In the genomic region with DNA sequence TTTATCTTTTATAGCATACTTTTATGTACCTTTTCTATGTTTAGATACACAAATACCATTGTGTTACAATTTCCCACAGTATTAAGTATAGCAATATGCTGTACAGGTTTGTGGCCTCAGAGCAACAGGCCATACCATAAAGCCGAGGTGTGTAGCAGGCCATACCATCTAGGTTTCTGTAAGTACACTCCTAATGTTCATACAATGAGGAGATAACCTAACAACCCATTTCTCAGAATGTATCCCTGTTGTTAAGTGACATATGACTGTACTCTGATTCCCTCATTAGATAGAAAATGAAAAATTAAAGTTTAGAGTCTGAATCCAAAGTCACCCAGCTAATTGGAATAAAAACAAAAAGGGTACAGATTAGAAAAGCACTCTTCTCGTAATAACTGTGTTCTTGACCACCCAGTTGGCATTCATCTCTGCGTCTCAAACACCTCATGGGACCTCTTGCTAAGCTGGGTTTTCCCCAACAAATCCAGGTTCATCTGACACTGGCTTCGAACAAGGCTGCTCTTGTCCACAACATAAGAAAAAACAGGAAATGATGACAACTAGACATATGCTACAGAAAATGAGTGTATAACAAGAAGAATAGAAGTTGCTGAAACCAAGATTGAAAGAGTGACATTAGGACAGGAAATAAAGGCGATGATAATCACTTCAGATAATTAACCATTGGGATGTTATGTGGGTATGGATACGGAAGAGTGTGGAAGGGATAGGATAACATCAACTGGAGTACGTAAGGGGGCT, we compare ENCODE assay signal across 9 cellular contexts. TPM values are rescaled to one million over a fixed set of nuclear protein-coding genes. Genes with fewer than 3 reads are reported as not detected.
DNase-seq lines count a peak whose midpoint lies in the region; ATAC-seq, FAIRE-seq and TF ChIP-seq lines count a peak whose summit lies in the region.
"Had no signal": no experiment of that assay in that cellular context is flagged by ENCODE, and none has a peak within 500 bp of the region (broad histone marks: within the 10 kb centered on the region; RNA-seq: fewer than 3 reads in every experiment).

No MANE protein-coding gene starts in this region.

- TF ChIP-seq POLR2A in GM12891 (IDR thresholded peaks at IDR 0.05; ENCODE audit: low read depth, low read length) (no peak), gastrocnemius medialis (IDR thresholded peaks at IDR 0.05) (no peak)

- intact Hi-C loops in gastrocnemius medialis (cut with DNase I; ENCODE audit: low total_unique reads): no loop called here

- WGBS in esophagus, 2 donors: 50% methylated on average over 7 of the region's 7 CpGs

- no peaks in the 10 kb centered on the region for H3K9me3 ChIP-seq in RWPE2 (ENCODE audit: severe bottlenecking)
- H3K9me3 ChIP-seq in esophagus (ENCODE audit: control insufficient read depth in 2 of 2, insufficient read depth in 1 of 2, low read depth in 1 of 2, low read length in 1 of 2): no peaks in the 10 kb centered on the region
- H3K9me3 ChIP-seq in gastrocnemius medialis: no peaks in the 10 kb centered on the region

- in situ Hi-C loops in gastrocnemius medialis (cut with MboI; ENCODE audit: low sequenced_read_pairs in 4 of 4): no loop called here

- FAIRE-seq in GM12891 (lab: Jason Lieb, UNC): peak; percentile 48

- H3K4me1 ChIP-seq in RWPE2 (ENCODE audit: insufficient read depth, poor library complexity, severe bottlenecking): peaks cover 10% of the 10 kb centered on the region
- H3K4me1 ChIP-seq in esophagus (ENCODE audit: control insufficient read depth in 2 of 2, insufficient read depth in 2 of 2, low read length in 1 of 2): no peaks in the 10 kb centered on the region
- H3K4me1 ChIP-seq in gastrocnemius medialis: peaks cover 21 to 25% of the 10 kb centered on the region in 2 donors

- H3K4me3 ChIP-seq in RWPE2 (ENCODE audit: severe bottlenecking) (peak overlapping the region; percentile 66), esophagus (ENCODE audit: low read depth in 1 of 2, low read length in 2 of 2) (peak overlapping the region; percentile 84 to 85), gastrocnemius medialis (peak overlapping the region; percentile 77 to 98 (median 86))

- peaks cover 40% of the 10 kb centered on the region for H3K36me3 ChIP-seq in RWPE2 (ENCODE audit: low read depth)
- peaks cover 9 to 23% of the 10 kb centered on the region in 2 donors for H3K36me3 ChIP-seq in esophagus (ENCODE audit: control insufficient read depth in 2 of 2, insufficient read depth in 2 of 2, low read length in 1 of 2)
- H3K36me3 ChIP-seq in gastrocnemius medialis: peaks cover 0 to 40% of the 10 kb centered on the region in 2 donors

- H3K27me3 ChIP-seq in RWPE2 (ENCODE audit: insufficient read depth, poor library complexity, severe bottlenecking) (no peaks in the 10 kb centered on the region), esophagus (ENCODE audit: control insufficient read depth in 1 of 2, insufficient read depth in 2 of 2, low read length in 2 of 2) (no peaks in the 10 kb centered on the region), gastrocnemius medialis (no peaks in the 10 kb centered on the region)

- no peak for TF ChIP-seq CTCF in RWPE2 (IDR thresholded peaks at IDR 0.05; ENCODE audit: poor library complexity, severe bottlenecking)
- TF ChIP-seq CTCF in gastrocnemius medialis (IDR thresholded peaks at IDR 0.05 in 4 of 5, conservative IDR thresholded peaks at IDR 0.05 in 1 of 5): no peak

- ATAC-seq in RWPE2 (ENCODE audit: low read depth): no peak
- ATAC-seq in gastrocnemius medialis: no peak
- no peak for ATAC-seq in HG03520 (IDR thresholded peaks at IDR 0.05; ENCODE audit: unreplicated experiment)
- ATAC-seq in HG03159 (IDR thresholded peaks at IDR 0.05; ENCODE audit: unreplicated experiment): no peak

- no peak for DNase-seq in GM12891 (ENCODE audit: insufficient read length, low spot score)
- DNase-seq in RWPE2 (ENCODE audit: low spot score): no peak
- DNase-seq in gastrocnemius medialis: no peak
- DNase-seq in NCI-H774 (lab: John Stamatoyannopoulos, UW): no peak
- DNase-seq in NCI-H524 treated with DMSO at 0.1 percent for 48 hours (lab: John Stamatoyannopoulos, UW): no peak
- DNase-seq: stimulated activated CD8-positive, alpha-beta memory T cell treated with anti-CD3 and anti-CD28 coated beads, Interleukin-4, amount 100 ng/mL, for 48 hours had no signal

- H3K27ac ChIP-seq in RWPE2 (ENCODE audit: poor library complexity, severe bottlenecking): peak overlapping the region; percentile 35
- no peak overlapping the region for H3K27ac ChIP-seq in esophagus (ENCODE audit: low read depth in 2 of 2, low read length in 1 of 2)
- H3K27ac ChIP-seq in gastrocnemius medialis: peak overlapping the region; percentile 86 to 97 (median 94)

TF ChIP-seq in GM12891, 5 proteins besides CTCF, POLR2A, EP300 and RAD21:
- TF ChIP-seq SPI1 (IDR thresholded peaks at IDR 0.05; ENCODE audit: low read depth, low read length): peak; percentile 46; the same call in 1 of the 2 replicates
- TF ChIP-seq PAX5 (IDR thresholded peaks at IDR 0.05; ENCODE audit: insufficient read depth, low read length, severe bottlenecking): no peak

RNA-seq across cellular contexts. Expression of gene NDUFB8, which starts 1.4 kb away (rescaled TPM):
- polyA plus RNA-seq in GM12891 (2012; ENCODE audit: low read depth, missing spikeins): 305 TPM
- polyA plus RNA-seq in esophagus: 100 to 1,000 TPM; 280 to 317 TPM
- 100 to 1,000 TPM; 170 to 229 (median 219) TPM for total RNA-seq in gastrocnemius medialis

RNA-seq across cellular contexts. Expression of gene HIF1AN, which starts 7.4 kb away (rescaled TPM):
- 19.4 TPM for polyA plus RNA-seq in GM12891 (2012; ENCODE audit: low read depth, missing spikeins)
- polyA plus RNA-seq in esophagus: 1 to 10 TPM; 7.0 to 7.6 TPM
- total RNA-seq in gastrocnemius medialis: 10 to 100 TPM; 21.6 to 25.7 (median 24.0) TPM

RNA-seq across cellular contexts. Expression of gene SEC31B, which starts 8.6 kb away (rescaled TPM):
- polyA plus RNA-seq in GM12891 (2012; ENCODE audit: low read depth, missing spikeins): 15.2 TPM
- polyA plus RNA-seq in esophagus: 1 to 10 TPM; 3.6 to 9.1 TPM
- 1 to 10 TPM; 1.7 to 3.8 (median 2.1) TPM for total RNA-seq in gastrocnemius medialis

Comparison
In these comparisons a context has a peak if more than half of its experiments do, and no peak if none do; other contexts are left out.
1. H3K27ac ChIP-seq: peak in RWPE2 (single experiment) and gastrocnemius medialis (4 of 4); none in esophagus (0 of 2).
2. Peak in every context shown above with its lines, with median percentiles within 50 percentile points of each other: H3K4me3 ChIP-seq.